Comparison of ENCODE assay signal across 9 cellular contexts in genomic region chr12:6700646-6701051, GRCh38. TPM values are rescaled to one million over a fixed set of nuclear protein-coding genes. Genes with fewer than 3 reads are reported as not detected.
DNase-seq lines count a peak whose midpoint lies in the region; ATAC-seq and TF ChIP-seq lines count a peak whose summit lies in the region.
"Had no signal": no experiment of that assay in that cellular context is flagged by ENCODE, and none has a peak within 500 bp of the region (broad histone marks: within the 10 kb centered on the region; RNA-seq: fewer than 3 reads in every experiment).

Gene PIANP, minus strand, starts transcription at chr12:6700815. Its CDS starts 2,754 bp downstream, at chr12:6698061.

- H3K4me3 ChIP-seq in Caco-2 (ENCODE audit: low read depth, low read length) (peak within 1 kb of the TSS; percentile 48), PC-9 (no peak within 1 kb of the TSS)

- H3K79me2 ChIP-seq in PC-9 (ENCODE audit: low read depth): no peaks in the 10 kb centered on the region

- no peaks in the 10 kb centered on the region for H3K9me2 ChIP-seq in PC-9 (ENCODE audit: insufficient read depth)

- H3K9me3 Mint-ChIP-seq in Caco-2 (ENCODE audit: unreplicated experiment): no peaks in the 10 kb centered on the region
- peaks cover 41% of the 10 kb centered on the region for H3K9me3 Mint-ChIP-seq in glutamatergic neuron (ENCODE audit: unreplicated experiment)
- H3K9me3 Mint-ChIP-seq in progenitor cell of endocrine pancreas (ENCODE audit: low read depth): no peaks in the 10 kb centered on the region

- CTCF ChIA-PET in Caco-2 (lab: Charles Lee): interaction anchor here (0.7 to 1.3 kb wide), 2 partner anchors 11 to 146 kb away, joined by 4 read pairs; partner anchors contain the start of gene ZNF384
- CTCF ChIA-PET in PC-9 (lab: Charles Lee): no interaction called here

- H3K27me3 ChIP-seq in Caco-2 (replicated peaks; ENCODE audit: control insufficient read depth, insufficient read depth, low read length) (peaks cover 5% of the 10 kb centered on the region), PC-9 (ENCODE audit: insufficient read depth, low read depth) (peaks cover 64% of the 10 kb centered on the region)

- peak within 1 kb of the TSS; percentile 31; the same call in 1 of the 2 replicates for H3K4me2 ChIP-seq in PC-9

- no peaks in the 10 kb centered on the region for H4K20me1 ChIP-seq in PC-9 (ENCODE audit: insufficient read depth)

- TF ChIP-seq CTCF in Caco-2 (IDR thresholded peaks at IDR 0.05; ENCODE audit: insufficient read depth in 1 of 2, low read depth in 1 of 2, low read length in 1 of 2, severe bottlenecking in 1 of 2, unreplicated experiment in 1 of 2) (no peak), PC-9 (conservative IDR thresholded peaks at IDR 0.05) (no peak), glutamatergic neuron (IDR thresholded peaks at IDR 0.05; ENCODE audit: partially characterized antibody, unreplicated experiment) (no peak), progenitor cell of endocrine pancreas (IDR thresholded peaks at IDR 0.05; ENCODE audit: unreplicated experiment) (no peak)

- H3K27ac Mint-ChIP-seq in Caco-2 (ENCODE audit: unreplicated experiment) (no peak within 1 kb of the TSS), glutamatergic neuron (ENCODE audit: unreplicated experiment) (peak within 1 kb of the TSS; percentile 98), progenitor cell of endocrine pancreas (peak within 1 kb of the TSS; percentile 18)

- no peaks in the 10 kb centered on the region for H3K36me3 ChIP-seq in Caco-2 (ENCODE audit: control insufficient read depth, insufficient read depth, low read length)
- no peaks in the 10 kb centered on the region for H3K36me3 ChIP-seq in PC-9 (ENCODE audit: low read depth)

- DNase-seq in Caco-2: peak; percentile 61 to 77
- no peak for DNase-seq in PC-9
- DNase-seq in activated naive CD4-positive, alpha-beta T cell treated with anti-CD3 and anti-CD28 coated beads, Interleukin-2, amount 50 U/mL, for 16 hours: peak; percentile 69
- DNase-seq in glutamatergic neuron: peak; percentile 89
- peak; percentile 67 for DNase-seq in progenitor cell of endocrine pancreas (ENCODE audit: low spot score, unreplicated experiment)
- no peak for DNase-seq in globus pallidus (ENCODE audit: low spot score)
- DNase-seq in inferior parietal cortex (ENCODE audit: extremely low spot score): no peak

- H2AFZ ChIP-seq in PC-9: no peak within 1 kb of the TSS

- H3K4me1 Mint-ChIP-seq in Caco-2 (ENCODE audit: low read depth, unreplicated experiment): peaks cover 10% of the 10 kb centered on the region
- peaks cover 25% of the 10 kb centered on the region for H3K4me1 Mint-ChIP-seq in glutamatergic neuron (ENCODE audit: low read depth, unreplicated experiment)
- H3K4me1 Mint-ChIP-seq in progenitor cell of endocrine pancreas (ENCODE audit: low read depth): peaks cover 9% of the 10 kb centered on the region

- BruUV-seq in Caco-2 (replicated peaks; lab: Mats Ljungman, UMichigan): no TSS peak
- no TSS peak for BruUV-seq in PC-9 (replicated peaks; lab: Mats Ljungman, UMichigan)

- H3K36me3 Mint-ChIP-seq in Caco-2 (ENCODE audit: insufficient read depth, unreplicated experiment) (peaks cover 6% of the 10 kb centered on the region), glutamatergic neuron (ENCODE audit: unreplicated experiment) (peaks cover 8% of the 10 kb centered on the region), progenitor cell of endocrine pancreas (ENCODE audit: insufficient read depth) (no peaks in the 10 kb centered on the region)

- no peaks in the 10 kb centered on the region for H3K9me3 ChIP-seq in Caco-2
- H3K9me3 ChIP-seq in PC-9 (ENCODE audit: insufficient read depth, low read depth): no peaks in the 10 kb centered on the region

- H3K27ac ChIP-seq in PC-9: no peak within 1 kb of the TSS

- intact Hi-C loops in Caco-2 (cut with micrococcal nuclease; ENCODE audit: unreplicated experiment) (no loop called here), PC-9 (cut with micrococcal nuclease; ENCODE audit: unreplicated experiment) (no loop called here)

- peak within 1 kb of the TSS; percentile 50 for H3K4me3 Mint-ChIP-seq in Caco-2 (ENCODE audit: unreplicated experiment)
- H3K4me3 Mint-ChIP-seq in glutamatergic neuron (ENCODE audit: unreplicated experiment): peak within 1 kb of the TSS; percentile 98
- peak within 1 kb of the TSS; percentile 71 for H3K4me3 Mint-ChIP-seq in progenitor cell of endocrine pancreas (ENCODE audit: low read depth)

- H3K27me3 Mint-ChIP-seq in Caco-2 (ENCODE audit: insufficient read depth, unreplicated experiment) (peaks cover 49% of the 10 kb centered on the region), glutamatergic neuron (ENCODE audit: unreplicated experiment) (peaks cover 38% of the 10 kb centered on the region), progenitor cell of endocrine pancreas (peaks cover 88% of the 10 kb centered on the region)

- peaks cover 10% of the 10 kb centered on the region for H3F3A ChIP-seq in PC-9 (ENCODE audit: insufficient read depth, low read depth)

- no peak for ATAC-seq in GM19324 (IDR thresholded peaks at IDR 0.05; ENCODE audit: low FRiP score, unreplicated experiment)

- POLR2A ChIA-PET in Caco-2 (lab: Charles Lee): no interaction called here
- POLR2A ChIA-PET in PC-9 (lab: Charles Lee; ENCODE audit: unreplicated experiment): no interaction called here

- peaks cover 5% of the 10 kb centered on the region for H3K4me1 ChIP-seq in Caco-2
- H3K4me1 ChIP-seq in PC-9 (replicated peaks; ENCODE audit: insufficient read depth): no peaks in the 10 kb centered on the region

RNA-seq across cellular contexts. Expression of gene PIANP, which starts in this region (rescaled TPM):
- total RNA-seq in Caco-2 (2022) (0.37 and 0.48 TPM in 2 replicates), PC-9 (2021) (not detected in 2 replicates), glutamatergic neuron (ENCODE audit: unreplicated experiment) (48.8 TPM), progenitor cell of endocrine pancreas (2.0 and 2.4 TPM in 2 replicates)
- total RNA-seq: mononuclear cell had no signal

Comparison
In these comparisons a context has a peak if more than half of its experiments do, and no peak if none do; other contexts are left out.
1. RNA of gene PIANP (total RNA-seq): 48.8 TPM in glutamatergic neuron (single experiment); 2.0 to 2.4 TPM in progenitor cell of endocrine pancreas, 0.37 to 0.48 TPM in Caco-2 and not detected in PC-9; every median in the first group is over 10 times any median in the second.
2. Peak in DNase-seq and H3K4me3 ChIP-seq in Caco-2; RNA of the gene not detected or under 1 TPM.
3. DNase-seq: peak in activated naive CD4-positive, alpha-beta T cell treated with anti-CD3 and anti-CD28 coated beads, Interleukin-2, amount 50 U/mL, for 16 hours (single experiment), glutamatergic neuron (single experiment) and progenitor cell of endocrine pancreas (single experiment); none in PC-9 (0 of 2), globus pallidus (single experiment) and inferior parietal cortex (single experiment).
4. Peak in every context shown above with its lines, with median percentiles within 50 percentile points of each other: H3K4me3 Mint-ChIP-seq.